ENCODE assay signal across 18 cellular contexts in the genomic region with DNA sequence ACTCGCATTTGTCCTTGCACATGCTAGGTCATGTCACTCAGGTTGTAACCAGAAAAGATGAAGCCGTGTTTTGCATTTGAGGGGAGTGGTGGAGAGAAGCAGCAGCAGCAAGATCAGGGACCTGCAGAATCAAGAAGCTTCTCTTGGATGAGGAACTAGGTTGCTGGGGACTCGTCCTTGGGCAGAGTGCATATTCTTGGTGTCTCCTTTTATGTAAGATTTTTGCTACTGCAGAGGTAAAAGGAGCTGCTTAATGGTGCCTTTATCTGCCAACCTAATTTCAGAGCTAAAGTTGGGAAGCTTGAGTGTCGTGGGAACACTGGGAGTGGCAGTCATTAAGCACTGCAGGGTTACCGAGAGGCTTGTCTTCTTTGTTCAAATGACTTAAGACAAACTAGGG.
"Had no signal": no experiment of that assay in that cellular context is flagged by ENCODE, and none has a peak within 500 bp of the region (broad histone marks: within the 10 kb centered on the region; RNA-seq: fewer than 3 reads in every experiment).

No MANE protein-coding gene starts in this region.

- H3K4me3 ChIP-seq: body of pancreas, K562, PC-9, SJCRH30 had no signal

- H3K36me3 Mint-ChIP-seq: activated CD4-positive, alpha-beta memory T cell treated with anti-CD3 and anti-CD28 coated beads for 36 hours; activated naive CD4-positive, alpha-beta T cell treated with anti-CD3 and anti-CD28 coated beads, Interleukin-2, amount 50 U/mL, for 72 hours had no signal

- H3K9me3 Mint-ChIP-seq: activated CD4-positive, alpha-beta memory T cell treated with anti-CD3 and anti-CD28 coated beads for 36 hours; activated T-cell treated with anti-CD3 and anti-CD28 coated beads, Interleukin-2, amount 50 U/mL, for 4 hours had no signal

- H2AFZ ChIP-seq: PC-9 had no signal

- H3K27me3 Mint-ChIP-seq: activated CD4-positive, alpha-beta memory T cell treated with anti-CD3 and anti-CD28 coated beads for 36 hours; activated CD4-positive, alpha-beta T cell treated with anti-CD3 and anti-CD28 coated beads, Interleukin-2, amount 10 ng/mL, durations not matched to agents 7 days and 5 days; activated naive CD8-positive, alpha-beta T cell treated with anti-CD3 and anti-CD28 coated beads, Interleukin-2, amount 50 U/mL, for 24 hours had no signal

- H3K27me3 ChIP-seq: ascending aorta, body of pancreas had no signal

- H3K27ac Mint-ChIP-seq: activated CD4-positive, alpha-beta memory T cell treated with anti-CD3 and anti-CD28 coated beads for 36 hours; activated CD4-positive, alpha-beta T cell treated with anti-CD3 and anti-CD28 coated beads, Interleukin-2, amount 10 ng/mL, durations not matched to agents 7 days and 5 days; activated naive CD4-positive, alpha-beta T cell treated with anti-CD3 and anti-CD28 coated beads, Interleukin-2, amount 50 U/mL, for 72 hours; activated naive CD8-positive, alpha-beta T cell treated with anti-CD3 and anti-CD28 coated beads, Interleukin-2, amount 50 U/mL, for 24 hours had no signal

- H3K27ac ChIP-seq: ascending aorta, body of pancreas, PC-9, SJCRH30, VCaP had no signal

- H3K4me1 Mint-ChIP-seq: activated CD4-positive, alpha-beta T cell treated with anti-CD3 and anti-CD28 coated beads, Interleukin-2, amount 10 ng/mL, durations not matched to agents 7 days and 5 days; activated naive CD8-positive, alpha-beta T cell treated with anti-CD3 and anti-CD28 coated beads, Interleukin-2, amount 50 U/mL, for 24 hours had no signal

- DNase-seq: activated CD4-positive, alpha-beta memory T cell treated with anti-CD3 and anti-CD28 coated beads for 36 hours; activated CD4-positive, alpha-beta T cell treated with anti-CD3 and anti-CD28 coated beads, Interleukin-2, amount 10 ng/mL, durations not matched to agents 7 days and 5 days; activated CD4-positive, CD25-positive, alpha-beta regulatory T cell; activated CD8-positive, alpha-beta memory T cell treated with anti-CD3 and anti-CD28 coated beads for 24 hours; activated effector memory CD4-positive, alpha-beta T cell treated with anti-CD3 and anti-CD28 coated beads, Interleukin-2, amount 50 U/mL, for 16 hours; activated naive CD4-positive, alpha-beta T cell treated with Interleukin-2 at 50 U/mL for 16 hours; activated naive CD8-positive, alpha-beta T cell treated with anti-CD3 and anti-CD28 coated beads, Interleukin-2, amount 50 U/mL, for 24 hours; activated T-cell treated with anti-CD3 and anti-CD28 coated beads, Interleukin-2, amount 50 U/mL, for 4 hours; body of pancreas; NCI-H1436 treated with DMSO at 0.1 percent for 48 hours; NCI-H187; PC-9; SK-N-SH had no signal

- ATAC-seq: activated naive CD4-positive, alpha-beta T cell treated with anti-CD3 and anti-CD28 coated beads, Interleukin-2, amount 50 U/mL, for 72 hours; activated naive CD8-positive, alpha-beta T cell treated with anti-CD3 and anti-CD28 coated beads, Interleukin-2, amount 50 U/mL, for 24 hours; activated T-cell treated with anti-CD3 and anti-CD28 coated beads, Interleukin-2, amount 50 U/mL, for 4 hours had no signal

- H3K4me3 Mint-ChIP-seq: activated CD4-positive, alpha-beta memory T cell treated with anti-CD3 and anti-CD28 coated beads for 36 hours; activated CD4-positive, alpha-beta T cell treated with anti-CD3 and anti-CD28 coated beads, Interleukin-2, amount 10 ng/mL, durations not matched to agents 7 days and 5 days; activated naive CD8-positive, alpha-beta T cell treated with anti-CD3 and anti-CD28 coated beads, Interleukin-2, amount 50 U/mL, for 24 hours; activated T-cell treated with anti-CD3 and anti-CD28 coated beads, Interleukin-2, amount 50 U/mL, for 4 hours had no signal

- H3K9ac ChIP-seq: SK-N-SH had no signal

- H3K4me1 ChIP-seq: body of pancreas, SJCRH30 had no signal

- H3K36me3 ChIP-seq: ascending aorta, SJCRH30 had no signal

- H3K9me3 ChIP-seq: ascending aorta, body of pancreas, SJCRH30, SK-N-SH had no signal

- H3K4me2 ChIP-seq: PC-9, SK-N-SH had no signal
